ENCODE assay signal across 8 cellular contexts in genomic region chrX:46573896-46574336, GRCh38. TPM values are rescaled to one million over a fixed set of nuclear protein-coding genes. Genes with fewer than 3 reads are reported as not detected.
DNase-seq lines count a peak whose midpoint lies in the region; ATAC-seq and TF ChIP-seq lines count a peak whose summit lies in the region.

No MANE protein-coding gene starts in this region.

- H3K27me3 Mint-ChIP-seq in activated naive CD4-positive, alpha-beta T cell treated with anti-CD3 and anti-CD28 coated beads, Interleukin-2, amount 50 U/mL, for 24 hours = no peaks in the 10 kb centered on the region

- no peaks in the 10 kb centered on the region for H3K36me3 ChIP-seq in right atrium auricular region

- H3K9me3 Mint-ChIP-seq in activated naive CD4-positive, alpha-beta T cell treated with anti-CD3 and anti-CD28 coated beads, Interleukin-2, amount 50 U/mL, for 24 hours = no peaks in the 10 kb centered on the region

- TF ChIP-seq CTCF in RWPE1 (conservative IDR thresholded peaks at IDR 0.05; ENCODE audit: low read depth) (no peak), right atrium auricular region (IDR thresholded peaks at IDR 0.05) (no peak)

- peak; percentile 28 for ATAC-seq in HG03378 (IDR thresholded peaks at IDR 0.05; ENCODE audit: unreplicated experiment)

- peaks cover 0 to 19% of the 10 kb centered on the region in 2 donors for H3K4me1 ChIP-seq in right atrium auricular region

- peaks cover 42% of the 10 kb centered on the region for H3K4me1 Mint-ChIP-seq in activated naive CD4-positive, alpha-beta T cell treated with anti-CD3 and anti-CD28 coated beads, Interleukin-2, amount 50 U/mL, for 24 hours

- peak; percentile 56 for DNase-seq in 8988T
- DNase-seq in RWPE1 (ENCODE audit: low spot score) = no peak
- no peak for DNase-seq in right atrium auricular region (ENCODE audit: low spot score)
- no peak for DNase-seq in skeletal muscle cell (ENCODE audit: low read depth)
- no peak for DNase-seq in inferior parietal cortex (ENCODE audit: extremely low spot score)

- H3K27ac ChIP-seq in RWPE1 (peak overlapping the region; percentile 51), right atrium auricular region (peak overlapping the region; percentile 81 to 90)

- H3K27ac Mint-ChIP-seq in activated naive CD4-positive, alpha-beta T cell treated with anti-CD3 and anti-CD28 coated beads, Interleukin-2, amount 50 U/mL, for 24 hours = no peak overlapping the region

- peak overlapping the region; percentile 51 to 66 for H3K4me3 ChIP-seq in right atrium auricular region
- H3K4me3 ChIP-seq in skeletal muscle cell (ENCODE audit: low read depth, low read length) = peak overlapping the region; percentile 57

- TF ChIP-seq POLR2A in GM18526 (IDR thresholded peaks at IDR 0.05; ENCODE audit: extremely low read depth, insufficient read length) = peak; percentile 9

- H3K9me3 ChIP-seq in right atrium auricular region = no peaks in the 10 kb centered on the region

- POLR2A ChIA-PET in RWPE1 (lab: Yijun Ruan, JAX; ENCODE audit: low non-redundant PET) = no interaction called here

- H3K27me3 ChIP-seq in right atrium auricular region = no peaks in the 10 kb centered on the region

- peak overlapping the region; percentile 66 for H3K4me3 Mint-ChIP-seq in activated naive CD4-positive, alpha-beta T cell treated with anti-CD3 and anti-CD28 coated beads, Interleukin-2, amount 50 U/mL, for 24 hours

- CTCF ChIA-PET in RWPE1 (lab: Yijun Ruan, JAX) = interaction anchor here (0.5 to 0.6 kb wide), 4 partner anchors 25 to 1055 kb away, joined by 3 to 4 read pairs (median 4); no protein-coding TSS in a partner anchor

- no peaks in the 10 kb centered on the region for H3K36me3 Mint-ChIP-seq in activated naive CD4-positive, alpha-beta T cell treated with anti-CD3 and anti-CD28 coated beads, Interleukin-2, amount 50 U/mL, for 24 hours

RNA-seq across cellular contexts. Expression of gene CHST7, which starts 0.4 kb away (rescaled TPM):
- 10 to 100 TPM; 33.6 to 50.5 TPM for total RNA-seq in right atrium auricular region

RNA-seq across cellular contexts. Expression of gene ZNF674, which starts 28.7 kb away (rescaled TPM):
- total RNA-seq in right atrium auricular region = 1 to 10 TPM; 2.4 to 2.9 TPM
